9 cellular contexts compared by ENCODE assay signal in the genomic region with DNA sequence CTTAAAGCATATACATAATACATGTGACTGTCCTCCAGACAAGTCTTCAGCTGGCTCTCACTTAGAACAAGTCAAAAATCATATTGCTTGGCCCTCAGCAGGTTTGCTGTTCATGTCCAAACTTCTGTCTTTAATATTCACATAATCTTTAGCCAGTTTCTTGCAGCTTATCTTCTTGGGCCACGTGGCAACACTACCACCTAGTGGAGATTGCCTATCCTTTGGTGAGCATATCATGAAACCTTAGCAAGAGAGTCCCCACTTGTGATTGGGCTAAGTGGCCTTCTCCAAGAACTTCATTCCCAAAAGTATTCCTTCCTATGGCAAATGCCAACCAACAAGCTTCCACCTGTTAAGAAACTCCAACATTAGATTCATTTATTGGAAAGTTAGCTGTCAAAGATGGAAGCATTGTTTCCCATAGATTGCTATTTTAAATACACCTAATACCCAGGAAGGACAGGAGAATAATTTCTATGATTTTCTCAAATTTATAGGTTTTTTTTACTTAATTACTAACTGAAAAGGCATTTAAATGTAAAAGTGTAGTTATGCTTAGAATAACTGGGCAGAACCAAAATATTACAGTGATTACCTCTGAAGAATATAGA.
DNase-seq lines count a peak whose midpoint lies in the region; ATAC-seq, FAIRE-seq and TF ChIP-seq lines count a peak whose summit lies in the region.
"Had no signal": no experiment of that assay in that cellular context is flagged by ENCODE, and none has a peak within 500 bp of the region (broad histone marks: within the 10 kb centered on the region; RNA-seq: fewer than 3 reads in every experiment).

No MANE protein-coding gene starts in this region.

- H3K4me1 ChIP-seq in kidney (ENCODE audit: control insufficient read depth in 1 of 2, insufficient read depth in 1 of 2, low read depth in 1 of 2, low read length in 2 of 2): peaks cover 0 to 3% of the 10 kb centered on the region in 2 donors
- H3K4me1 ChIP-seq in tibial artery: no peaks in the 10 kb centered on the region

- peaks cover 0 to 2% (median under 1%) of the 10 kb centered on the region in 5 experiments for H3K9me3 Mint-ChIP-seq in brain
- H3K9me3 Mint-ChIP-seq: activated naive CD4-positive, alpha-beta T cell treated with anti-CD3 and anti-CD28 coated beads, Interleukin-2, amount 50 U/mL, for 72 hours had no signal

- H3K4me1 Mint-ChIP-seq in brain: peaks cover 12% of the 10 kb centered on the region

- no peak overlapping the region for H3K4me3 Mint-ChIP-seq in brain

- H3K27ac ChIP-seq in kidney (ENCODE audit: low read depth in 2 of 2, low read length in 2 of 2): no peak overlapping the region
- H3K27ac ChIP-seq in tibial artery: no peak overlapping the region

- H3K9me3 ChIP-seq in kidney (ENCODE audit: control insufficient read depth in 1 of 2, low read length in 2 of 2): no peaks in the 10 kb centered on the region
- no peaks in the 10 kb centered on the region for H3K9me3 ChIP-seq in tibial artery

- H3K9ac ChIP-seq in kidney (ENCODE audit: low read length in 2 of 2): no peak overlapping the region

- DNase-seq in DMS53 (lab: John Stamatoyannopoulos, UW): peak; percentile 72
- DNase-seq in NCI-H82 (lab: John Stamatoyannopoulos, UW): peak; percentile 80
- no peak for DNase-seq in kidney
- DNase-seq in tibial artery: peak; percentile 47 to 69
- no peak for DNase-seq in NCI-H2196 (lab: John Stamatoyannopoulos, UW; ENCODE audit: unreplicated experiment)

- H3K27me3 Mint-ChIP-seq in brain: no peaks in the 10 kb centered on the region

- FAIRE-seq in kidney (lab: Jason Lieb, UNC): no peak

- no peaks in the 10 kb centered on the region for H3K27me3 ChIP-seq in tibial artery

- peak; percentile 82 for ATAC-seq in GM19023 (IDR thresholded peaks at IDR 0.05; ENCODE audit: unreplicated experiment)
- peak; percentile 74 for ATAC-seq in HG03108 (IDR thresholded peaks at IDR 0.05; ENCODE audit: unreplicated experiment)

- no peak overlapping the region for H3K4me3 ChIP-seq in kidney (ENCODE audit: low read length in 2 of 2)
- no peak overlapping the region for H3K4me3 ChIP-seq in tibial artery

- no peaks in the 10 kb centered on the region for H3K36me3 Mint-ChIP-seq in brain
- H3K36me3 Mint-ChIP-seq: activated naive CD4-positive, alpha-beta T cell treated with anti-CD3 and anti-CD28 coated beads, Interleukin-2, amount 50 U/mL, for 72 hours had no signal

- TF ChIP-seq CTCF in brain (conservative IDR thresholded peaks at IDR 0.05) (peak; percentile 55 to 62), kidney (IDR thresholded peaks at IDR 0.05; ENCODE audit: borderline replicate concordance, extremely low read depth, insufficient read depth) (peak; percentile 70), tibial artery (IDR thresholded peaks at IDR 0.05) (peak; percentile 52 to 59)

- no peaks in the 10 kb centered on the region for H3K36me3 ChIP-seq in kidney (ENCODE audit: control insufficient read depth in 1 of 2, insufficient read depth in 2 of 2, low read length in 2 of 2)
- H3K36me3 ChIP-seq in tibial artery: no peaks in the 10 kb centered on the region

- intact Hi-C loops in kidney (cut with DNase I): no loop called here
- intact Hi-C loops in tibial artery (cut with DNase I; ENCODE audit: low total_unique reads): no loop called here

- peak overlapping the region in 1 of 5 experiments; percentile 24 for H3K27ac Mint-ChIP-seq in brain
- H3K27ac Mint-ChIP-seq: activated naive CD4-positive, alpha-beta T cell treated with anti-CD3 and anti-CD28 coated beads, Interleukin-2, amount 50 U/mL, for 72 hours had no signal

Comparison
In these comparisons a context has a peak if more than half of its experiments do, and no peak if none do; other contexts are left out.
1. DNase-seq: peak in DMS53 (single experiment), NCI-H82 (single experiment) and tibial artery (2 of 2); none in kidney (single experiment) and NCI-H2196 (single experiment).
2. Peak in every context shown above with its lines, with median percentiles within 50 percentile points of each other: CTCF ChIP-seq.